25 cellular contexts compared by ENCODE assay signal in the genomic region with DNA sequence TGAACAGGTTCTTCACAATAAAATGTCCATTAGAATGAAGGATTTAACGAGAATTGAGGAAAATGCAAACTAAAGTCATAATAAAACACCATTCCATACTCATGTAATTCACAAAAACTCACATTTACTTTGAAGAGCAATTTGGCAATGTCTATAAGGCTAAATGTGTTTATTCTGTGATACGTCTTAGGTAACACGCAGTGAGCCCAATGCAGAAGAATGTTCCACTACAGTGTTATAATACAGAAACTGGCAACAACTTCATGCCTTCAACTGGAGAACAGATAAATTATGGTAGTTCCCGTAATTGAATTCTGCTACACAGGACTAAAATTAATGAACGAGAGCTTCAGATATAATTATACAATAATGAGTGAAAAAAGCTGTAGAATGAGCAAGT. TPM values are rescaled to one million over a fixed set of nuclear protein-coding genes. Genes with fewer than 3 reads are reported as not detected.
A peak's percentile ranks its signal among the peaks of the same experiment; 100 is the strongest.
DNase-seq lines count a peak whose midpoint lies in the region; ATAC-seq, FAIRE-seq and TF ChIP-seq lines count a peak whose summit lies in the region.
"Had no signal": no experiment of that assay in that cellular context is flagged by ENCODE, and none has a peak within 500 bp of the region (broad histone marks: within the 10 kb centered on the region; RNA-seq: fewer than 3 reads in every experiment).

No MANE protein-coding gene starts in this region.

- 92% methylated on average over 5 of the region's 5 CpGs for WGBS in K562 (ENCODE audit: insufficient coverage, low coverage, missing lambda C conversion rate)

- H3K9me3 Mint-ChIP-seq in progenitor cell of endocrine pancreas (ENCODE audit: low read depth): no peaks in the 10 kb centered on the region
- no peaks in the 10 kb centered on the region for H3K9me3 Mint-ChIP-seq in activated CD4-positive, alpha-beta memory T cell treated with anti-CD3 and anti-CD28 coated beads, Interleukin-2, amount 10 ng/mL, durations not matched to agents 7 days and 5 days
- H3K9me3 Mint-ChIP-seq: CD8-positive, alpha-beta T cell had no signal

- no peaks in the 10 kb centered on the region for H4K20me1 ChIP-seq in K562 (replicated peaks; ENCODE audit: control insufficient read depth, insufficient read depth, low read length)

- peaks cover 41% of the 10 kb centered on the region for H3K36me3 Mint-ChIP-seq in progenitor cell of endocrine pancreas (ENCODE audit: insufficient read depth)
- peaks cover 58% of the 10 kb centered on the region for H3K36me3 Mint-ChIP-seq in activated CD4-positive, alpha-beta memory T cell treated with anti-CD3 and anti-CD28 coated beads, Interleukin-2, amount 10 ng/mL, durations not matched to agents 7 days and 5 days (ENCODE audit: low read depth)

- H3K36me3 ChIP-seq in cardiac muscle cell (peaks cover 18% of the 10 kb centered on the region), K562 (ENCODE audit: control insufficient read depth, insufficient read depth, low read length) (peaks cover 81% of the 10 kb centered on the region), uterus (no peaks in the 10 kb centered on the region)

- TF ChIP-seq CTCF in cardiac muscle cell (IDR thresholded peaks at IDR 0.05; ENCODE audit: low read depth, low read length) (no peak), K562 (IDR thresholded peaks at IDR 0.05 in 2 of 3, conservative IDR thresholded peaks at IDR 0.05 in 1 of 3; ENCODE audit: insufficient read depth in 2 of 3, low read depth in 1 of 3, low read length in 3 of 3) (no peak), progenitor cell of endocrine pancreas (IDR thresholded peaks at IDR 0.05; ENCODE audit: unreplicated experiment) (no peak), uterus (IDR thresholded peaks at IDR 0.05) (no peak)

- peaks cover 5% of the 10 kb centered on the region for H3K4me1 Mint-ChIP-seq in progenitor cell of endocrine pancreas (ENCODE audit: low read depth)
- H3K4me1 Mint-ChIP-seq in activated CD4-positive, alpha-beta memory T cell treated with anti-CD3 and anti-CD28 coated beads, Interleukin-2, amount 10 ng/mL, durations not matched to agents 7 days and 5 days: peaks cover 2% of the 10 kb centered on the region

- no peaks in the 10 kb centered on the region for H3K9me1 ChIP-seq in K562 (ENCODE audit: control insufficient read depth, insufficient read depth, low read length)

- TF ChIP-seq POLR2A in K562 (conservative IDR thresholded peaks at IDR 0.05) (no peak), uterus (IDR thresholded peaks at IDR 0.05) (no peak)

- TF ChIP-seq EP300 in K562 (IDR thresholded peaks at IDR 0.05; ENCODE audit: low read length): no peak

- CTCF ChIA-PET in K562 (lab: Yijun Ruan, JAX; ENCODE audit: low intra/inter-chr PET ratio): no interaction called here
- CTCF ChIA-PET in activated CD4-positive, alpha-beta memory T cell treated with anti-CD3 and anti-CD28 coated beads, Interleukin-2, amount 10 ng/mL, durations not matched to agents 7 days and 5 days (lab: Charles Lee): interaction anchor here (1.5 to 2.2 kb wide), 2 partner anchors 15 to 76 kb away, joined by 4 to 6 read pairs; a partner anchor contains a TSS

- H3K4me2 ChIP-seq in K562 (ENCODE audit: insufficient read depth, low read length): no peak overlapping the region

- H3K27ac Mint-ChIP-seq in progenitor cell of endocrine pancreas: peak overlapping the region; percentile 56
- H3K27ac Mint-ChIP-seq in activated CD4-positive, alpha-beta memory T cell treated with anti-CD3 and anti-CD28 coated beads, Interleukin-2, amount 10 ng/mL, durations not matched to agents 7 days and 5 days: no peak overlapping the region
- H3K27ac Mint-ChIP-seq: CD8-positive, alpha-beta T cell had no signal

- ATAC-seq in Right ventricle myocardium inferior (no peak), K562 (no peak), HG03521 (IDR thresholded peaks at IDR 0.05; ENCODE audit: unreplicated experiment) (no peak)
- ATAC-seq: CD8-positive, alpha-beta T cell; HCT116; HepG2 had no signal

- H3K4me3 ChIP-seq in cardiac muscle cell (no peak overlapping the region), K562 (no peak overlapping the region), uterus (no peak overlapping the region)

- H3K9me3 ChIP-seq in cardiac muscle cell (ENCODE audit: low read depth) (no peaks in the 10 kb centered on the region), K562 (replicated peaks; ENCODE audit: control insufficient read depth, insufficient read depth, low read depth, low read length) (no peaks in the 10 kb centered on the region), uterus (no peaks in the 10 kb centered on the region)
- H3K9me3 ChIP-seq: Caco-2 had no signal

- no peak overlapping the region for H2AFZ ChIP-seq in K562 (ENCODE audit: low read depth, low read length)

- peak overlapping the region; percentile 11 for H3K27ac ChIP-seq in cardiac muscle cell
- no peak overlapping the region for H3K27ac ChIP-seq in K562 (ENCODE audit: extremely low read depth, low read depth, low read length)
- peak overlapping the region; percentile 41 to 59 for H3K27ac ChIP-seq in uterus

- intact Hi-C loops in Right ventricle myocardium inferior (cut with DNase I): no loop called here
- intact Hi-C loops in K562 (cut with micrococcal nuclease): no loop called here
- intact Hi-C loops in uterus (cut with DNase I; ENCODE audit: low total_unique reads): no loop called here

- POLR2A ChIA-PET in K562 (lab: Yijun Ruan, JAX): interaction anchor here (1.2 kb wide), 1 partner anchor 15 kb away, joined by 3 read pairs; no protein-coding TSS in a partner anchor
- POLR2A ChIA-PET in activated CD4-positive, alpha-beta memory T cell treated with anti-CD3 and anti-CD28 coated beads, Interleukin-2, amount 10 ng/mL, durations not matched to agents 7 days and 5 days (lab: Charles Lee): no interaction called here

- H3K4me3 Mint-ChIP-seq in progenitor cell of endocrine pancreas (ENCODE audit: low read depth): no peak overlapping the region
- no peak overlapping the region for H3K4me3 Mint-ChIP-seq in activated CD4-positive, alpha-beta memory T cell treated with anti-CD3 and anti-CD28 coated beads, Interleukin-2, amount 10 ng/mL, durations not matched to agents 7 days and 5 days
- H3K4me3 Mint-ChIP-seq: CD8-positive, alpha-beta T cell had no signal

- H3K27me3 ChIP-seq in cardiac muscle cell: no peaks in the 10 kb centered on the region
- no peaks in the 10 kb centered on the region for H3K27me3 ChIP-seq in K562 (ENCODE audit: control insufficient read depth in 2 of 2, insufficient read depth in 2 of 2, low read length in 2 of 2)
- H3K27me3 ChIP-seq in uterus: no peaks in the 10 kb centered on the region

- peak; percentile 11 for FAIRE-seq in K562 (lab: Jason Lieb, UNC)
- FAIRE-seq: HepG2 had no signal

- TSS peak; percentile 6 for BruUV-seq in K562 (replicated peaks; lab: Mats Ljungman, UMichigan)

- DNase-seq in cardiac muscle cell (ENCODE audit: low read depth in 1 of 2, low spot score in 1 of 2) (no peak), Right ventricle myocardium inferior (ENCODE audit: missing footprints) (no peak), K562 (ENCODE audit: extremely low read depth in 1 of 4, low spot score in 3 of 4) (no peak), progenitor cell of endocrine pancreas (ENCODE audit: low spot score, unreplicated experiment) (no peak), uterus (no peak), cerebellar nuclear complex (lab: John Stamatoyannopoulos, UW) (no peak)
- DNase-seq in activated CD4-positive, alpha-beta memory T cell treated with anti-CD3 and anti-CD28 coated beads, Interleukin-2, amount 10 ng/mL, durations not matched to agents 7 days and 5 days: no peak
- DNase-seq: AML-193; C1 segment of cervical spinal cord; Caco-2; CD8-positive, alpha-beta T cell; Kasumi-1; NCI-H1092 treated with DMSO at 0.1 percent for 48 hours; NCI-H1436; NCI-H187; NCI-H2081 treated with DMSO at 0.1 percent for 48 hours; NCI-H2171; NCI-H226; NCI-H510A; NCI-H69; RPMI8226; SHP77 had no signal

- no peak overlapping the region for H3K9ac ChIP-seq in K562 (ENCODE audit: insufficient read depth in 1 of 2, low read depth in 2 of 2, low read length in 2 of 2)

- no peak for TF ChIP-seq RAD21 in K562 (CRISPR knock-in tag; conservative IDR thresholded peaks at IDR 0.05 in 1 of 2, IDR thresholded peaks at IDR 0.05 in 1 of 2)

- H3K27me3 Mint-ChIP-seq in progenitor cell of endocrine pancreas: no peaks in the 10 kb centered on the region
- H3K27me3 Mint-ChIP-seq in activated CD4-positive, alpha-beta memory T cell treated with anti-CD3 and anti-CD28 coated beads, Interleukin-2, amount 10 ng/mL, durations not matched to agents 7 days and 5 days: no peaks in the 10 kb centered on the region

- H3K4me1 ChIP-seq in cardiac muscle cell (ENCODE audit: low read depth) (peaks cover 21% of the 10 kb centered on the region), K562 (replicated peaks in 1 of 2; ENCODE audit: control insufficient read depth in 2 of 2, insufficient read depth in 2 of 2, low read length in 2 of 2) (no peaks in the 10 kb centered on the region), uterus (no peaks in the 10 kb centered on the region)
- H3K4me1 ChIP-seq: Caco-2 had no signal

- in situ Hi-C loops in K562 (cut with MboI): no loop called here

- H3K79me2 ChIP-seq in K562 (ENCODE audit: control insufficient read depth, insufficient read depth, low read length): no peaks in the 10 kb centered on the region

RNA-seq across cellular contexts. Expression of a gene that starts 17.4 kb away (rescaled TPM):
- total RNA-seq in cardiac muscle cell (148 TPM in 2 replicates), Right ventricle myocardium inferior (193 TPM), K562 (2014; rRNA removed) (115 and 127 TPM in 2 replicates), K562 (2014; rRNA removed; fragmentation: Illumina TruSeq; extraction: Trizol) (225 and 246 TPM in 2 replicates), K562 (2015; rRNA removed; fragmentation: Illumina TruSeq; extraction: Trizol) (167 and 169 TPM in 2 replicates), K562 (2021) (200 and 205 TPM in 2 replicates), progenitor cell of endocrine pancreas (211 and 213 TPM in 2 replicates), uterus (100 to 1,000 TPM; 140 to 195 (median 175) TPM)
- polyA plus RNA-seq in cardiac muscle cell (177 and 199 TPM in 2 replicates), K562 (2011; rRNA removed) (259 and 310 TPM in 2 replicates), K562 (2014; fragmentation: Illumina TruSeq; extraction: Trizol) (163 and 179 TPM in 2 replicates), K562 (2014; fragmentation: Nextera tagmentation; extraction: Ambion mirVana) (100 to 1,000 TPM; 227 to 295 TPM), K562 (2014; rRNA removed) (192 and 195 TPM in 2 replicates)
- total RNA-seq in K562 (2011; cell fraction: chromatin; rRNA removed; ENCODE audit: low replicate concordance): 48.9 and 128 TPM in 2 replicates
- total RNA-seq in K562 (2011; cell fraction: nucleolus; rRNA removed): 37.4 and 45.1 TPM in 2 replicates
- 74.9 and 99.7 TPM in 2 replicates for total RNA-seq in K562 (2011; cell fraction: nucleoplasm; rRNA removed)
- 64.1 and 175 TPM in 2 replicates for polyA plus RNA-seq in K562 (2011; cell fraction: cytosol; rRNA removed)
- polyA plus RNA-seq in K562 (2011; cell fraction: nucleus; rRNA removed): 45.4 and 85.0 TPM in 2 replicates
- polyA plus RNA-seq in K562 (2012): 147 and 179 TPM in 2 replicates
- 259 and 261 TPM in 2 replicates for polyA minus RNA-seq in K562 (2011; rRNA and poly(A)+ RNA removed)
- polyA minus RNA-seq in K562 (2011; cell fraction: cytosol; rRNA and poly(A)+ RNA removed): 56.6 and 76.9 TPM in 2 replicates
- 38.1 and 68.4 TPM in 2 replicates for polyA minus RNA-seq in K562 (2011; cell fraction: nucleus; rRNA and poly(A)+ RNA removed)
- 100 to 1,000 TPM; 107 to 114 TPM for total RNA-seq in activated CD4-positive, alpha-beta memory T cell treated with anti-CD3 and anti-CD28 coated beads, Interleukin-2, amount 10 ng/mL, durations not matched to agents 7 days and 5 days
